ENCODE assay signal across 8 cellular contexts in genomic region chrX:136496768-136497555, GRCh38.
A peak's percentile ranks its signal among the peaks of the same experiment; 100 is the strongest.
DNase-seq lines count a peak whose midpoint lies in the region; ATAC-seq lines count a peak whose summit lies in the region.

No MANE protein-coding gene starts in this region.

- H3K4me3 ChIP-seq in effector memory CD4-positive, alpha-beta T cell (ENCODE audit: insufficient read depth, low read depth, low read length, poor library complexity, severe bottlenecking): peak overlapping the region; percentile 75

- H3K4me1 Mint-ChIP-seq in memory B cell: peaks cover 4% of the 10 kb centered on the region

- peaks cover 4% of the 10 kb centered on the region for H3K36me3 Mint-ChIP-seq in memory B cell

- peak overlapping the region; percentile 90 for H3K27ac ChIP-seq in effector memory CD4-positive, alpha-beta T cell (ENCODE audit: insufficient read depth, low read length, poor library complexity, severe bottlenecking)

- H3K9me3 Mint-ChIP-seq in memory B cell: no peaks in the 10 kb centered on the region

- H3K36me3 ChIP-seq in effector memory CD4-positive, alpha-beta T cell (ENCODE audit: control insufficient read depth, insufficient read depth, low read length): peaks cover 3% of the 10 kb centered on the region

- H3K4me3 Mint-ChIP-seq in memory B cell: peak overlapping the region; percentile 90

- no peaks in the 10 kb centered on the region for H3K4me1 ChIP-seq in effector memory CD4-positive, alpha-beta T cell (ENCODE audit: control insufficient read depth, insufficient read depth, low read length, poor library complexity, severe bottlenecking)

- DNase-seq in COLO829 (ENCODE audit: low spot score) (peak; percentile 44), HS-5 (ENCODE audit: low read depth) (peak; percentile 52), memory B cell (ENCODE audit: low spot score in 2 of 2) (peak; percentile 69 to 75)
- DNase-seq in NK-92 treated with Interleukin-12 subunit alpha and Interleukin-12 subunit beta, amount 100 ng/mL, for 24 hours (lab: John Stamatoyannopoulos, UW): peak; percentile 86
- peak; percentile 59 to 71 for DNase-seq in activated CD8-positive, alpha-beta memory T cell treated with anti-CD3 and anti-CD28 coated beads for 4 hours (ENCODE audit: low read depth in 2 of 2)
- DNase-seq in effector memory CD4-positive, alpha-beta T cell: peak; percentile 77 to 82 (median 79)
- DNase-seq in stimulated activated CD4-positive, alpha-beta T cell treated with anti-CD3 and anti-CD28 coated beads, TNF-alpha, amount 100 ng/mL, for 48 hours (ENCODE audit: low read depth in 3 of 3): peak; percentile 69 to 80 (median 76)

- H3K9me3 ChIP-seq in effector memory CD4-positive, alpha-beta T cell (ENCODE audit: control insufficient read depth, low read length): no peaks in the 10 kb centered on the region

- no peaks in the 10 kb centered on the region for H3K27me3 Mint-ChIP-seq in memory B cell

- ATAC-seq in GM21360 (IDR thresholded peaks at IDR 0.05; ENCODE audit: unreplicated experiment): peak; percentile 74
- ATAC-seq in memory B cell (ENCODE audit: low read depth): peak; percentile 75

- no peaks in the 10 kb centered on the region for H3K27me3 ChIP-seq in effector memory CD4-positive, alpha-beta T cell (replicated peaks; ENCODE audit: control insufficient read depth, insufficient read depth, low read length, poor library complexity, severe bottlenecking)

- peak overlapping the region; percentile 95 for H3K27ac Mint-ChIP-seq in memory B cell

Comparison
In these comparisons a context has a peak if more than half of its experiments do, and no peak if none do; other contexts are left out.
1. Peak in every context shown above with its lines: DNase-seq, ATAC-seq, H3K4me3 ChIP-seq and H3K27ac ChIP-seq.